In the genomic region with DNA sequence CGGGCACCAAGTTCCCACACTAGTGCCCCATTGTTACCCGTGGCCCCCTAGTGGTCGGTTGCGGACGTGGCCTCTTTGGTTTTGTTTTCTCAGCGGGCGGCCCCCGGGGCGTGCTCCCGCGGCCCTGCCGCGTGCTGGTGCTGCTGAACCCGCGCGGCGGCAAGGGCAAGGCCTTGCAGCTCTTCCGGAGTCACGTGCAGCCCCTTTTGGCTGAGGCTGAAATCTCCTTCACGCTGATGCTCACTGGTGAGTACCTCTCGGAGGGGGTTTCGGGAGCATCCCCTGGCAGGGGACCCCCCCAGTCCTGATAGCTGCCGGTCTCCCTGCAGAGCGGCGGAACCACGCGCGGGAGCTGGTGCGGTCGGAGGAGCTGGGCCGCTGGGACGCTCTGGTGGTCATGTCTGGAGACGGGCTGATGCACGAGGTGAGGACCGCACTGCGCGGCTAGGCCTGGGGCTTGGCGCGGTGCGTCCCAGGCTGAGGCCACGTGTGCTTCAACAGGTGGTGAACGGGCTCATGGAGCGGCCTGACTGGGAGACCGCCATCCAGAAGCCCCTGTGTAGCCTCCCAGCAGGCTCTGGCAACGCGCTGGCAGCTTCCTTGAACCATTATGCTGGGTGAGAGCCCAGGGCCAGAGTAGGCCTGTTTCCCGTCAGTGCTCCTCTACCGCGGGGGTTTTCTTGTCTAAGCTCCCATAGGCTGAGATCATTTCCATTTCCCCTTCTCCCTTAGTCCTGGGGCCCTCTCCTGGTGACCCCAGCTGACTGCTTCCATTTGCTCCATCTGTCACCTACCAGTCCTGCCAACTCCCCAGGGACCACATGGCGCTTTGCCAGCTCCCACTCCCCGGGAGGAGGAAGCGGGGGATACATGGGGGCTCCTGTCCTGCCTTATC, we compare ENCODE assay signal across 1 cellular context.
TF ChIP-seq lines count a peak whose summit lies in the region.

No MANE protein-coding gene starts in this region.

TF ChIP-seq in HepG2, 621 proteins besides CTCF, POLR2A, EP300 and RAD21 (continued from another document and continues in another):
- TF ChIP-seq, protein P1, sequence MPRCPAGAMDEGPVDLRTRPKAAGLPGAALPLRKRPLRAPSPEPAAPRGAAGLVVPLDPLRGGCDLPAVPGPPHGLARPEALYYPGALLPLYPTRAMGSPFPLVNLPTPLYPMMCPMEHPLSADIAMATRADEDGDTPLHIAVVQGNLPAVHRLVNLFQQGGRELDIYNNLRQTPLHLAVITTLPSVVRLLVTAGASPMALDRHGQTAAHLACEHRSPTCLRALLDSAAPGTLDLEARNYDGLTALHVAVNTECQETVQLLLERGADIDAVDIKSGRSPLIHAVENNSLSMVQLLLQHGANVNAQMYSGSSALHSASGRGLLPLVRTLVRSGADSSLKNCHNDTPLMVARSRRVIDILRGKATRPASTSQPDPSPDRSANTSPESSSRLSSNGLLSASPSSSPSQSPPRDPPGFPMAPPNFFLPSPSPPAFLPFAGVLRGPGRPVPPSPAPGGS (CRISPR knock-in tag; IDR thresholded peaks at IDR 0.05), result peak; percentile 99
- peak; percentile 91 for TF ChIP-seq EEA1 (CRISPR knock-in tag; IDR thresholded peaks at IDR 0.05; ENCODE audit: borderline replicate concordance)
- TF ChIP-seq, protein P2, sequence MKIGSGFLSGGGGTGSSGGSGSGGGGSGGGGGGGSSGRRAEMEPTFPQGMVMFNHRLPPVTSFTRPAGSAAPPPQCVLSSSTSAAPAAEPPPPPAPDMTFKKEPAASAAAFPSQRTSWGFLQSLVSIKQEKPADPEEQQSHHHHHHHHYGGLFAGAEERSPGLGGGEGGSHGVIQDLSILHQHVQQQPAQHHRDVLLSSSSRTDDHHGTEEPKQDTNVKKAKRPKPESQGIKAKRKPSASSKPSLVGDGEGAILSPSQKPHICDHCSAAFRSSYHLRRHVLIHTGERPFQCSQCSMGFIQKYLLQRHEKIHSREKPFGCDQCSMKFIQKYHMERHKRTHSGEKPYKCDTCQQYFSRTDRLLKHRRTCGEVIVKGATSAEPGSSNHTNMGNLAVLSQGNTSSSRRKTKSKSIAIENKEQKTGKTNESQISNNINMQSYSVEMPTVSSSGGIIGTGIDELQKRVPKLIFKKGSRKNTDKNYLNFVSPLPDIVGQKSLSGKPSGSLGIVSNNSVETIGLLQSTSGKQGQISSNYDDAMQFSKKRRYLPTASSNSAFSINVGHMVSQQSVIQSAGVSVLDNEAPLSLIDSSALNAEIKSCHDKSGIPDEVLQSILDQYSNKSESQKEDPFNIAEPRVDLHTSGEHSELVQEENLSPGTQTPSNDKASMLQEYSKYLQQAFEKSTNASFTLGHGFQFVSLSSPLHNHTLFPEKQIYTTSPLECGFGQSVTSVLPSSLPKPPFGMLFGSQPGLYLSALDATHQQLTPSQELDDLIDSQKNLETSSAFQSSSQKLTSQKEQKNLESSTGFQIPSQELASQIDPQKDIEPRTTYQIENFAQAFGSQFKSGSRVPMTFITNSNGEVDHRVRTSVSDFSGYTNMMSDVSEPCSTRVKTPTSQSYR (CRISPR knock-in tag; IDR thresholded peaks at IDR 0.05; ENCODE audit: borderline replicate concordance), result peak; percentile 57; the same call in 1 of the 2 replicates
- TF ChIP-seq, protein P3, sequence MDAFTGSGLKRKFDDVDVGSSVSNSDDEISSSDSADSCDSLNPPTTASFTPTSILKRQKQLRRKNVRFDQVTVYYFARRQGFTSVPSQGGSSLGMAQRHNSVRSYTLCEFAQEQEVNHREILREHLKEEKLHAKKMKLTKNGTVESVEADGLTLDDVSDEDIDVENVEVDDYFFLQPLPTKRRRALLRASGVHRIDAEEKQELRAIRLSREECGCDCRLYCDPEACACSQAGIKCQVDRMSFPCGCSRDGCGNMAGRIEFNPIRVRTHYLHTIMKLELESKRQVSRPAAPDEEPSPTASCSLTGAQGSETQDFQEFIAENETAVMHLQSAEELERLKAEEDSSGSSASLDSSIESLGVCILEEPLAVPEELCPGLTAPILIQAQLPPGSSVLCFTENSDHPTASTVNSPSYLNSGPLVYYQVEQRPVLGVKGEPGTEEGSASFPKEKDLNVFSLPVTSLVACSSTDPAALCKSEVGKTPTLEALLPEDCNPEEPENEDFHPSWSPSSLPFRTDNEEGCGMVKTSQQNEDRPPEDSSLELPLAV (CRISPR knock-in tag; conservative IDR thresholded peaks at IDR 0.05; ENCODE audit: low read depth), result peak; percentile 88; the same call in 1 of the 2 replicates
- TF ChIP-seq, protein P4, sequence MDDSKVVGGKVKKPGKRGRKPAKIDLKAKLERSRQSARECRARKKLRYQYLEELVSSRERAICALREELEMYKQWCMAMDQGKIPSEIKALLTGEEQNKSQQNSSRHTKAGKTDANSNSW (CRISPR knock-in tag; IDR thresholded peaks at IDR 0.05; ENCODE audit: borderline replicate concordance), result peak; percentile 98
- TF ChIP-seq GATA4 (IDR thresholded peaks at IDR 0.05; ENCODE audit: borderline replicate concordance, low read depth), result no peak
- no peak for TF ChIP-seq CBX2 (IDR thresholded peaks at IDR 0.05; ENCODE audit: low read depth, low read length)
- no peak for TF ChIP-seq CBX2 (CRISPR knock-in tag; IDR thresholded peaks at IDR 0.05; ENCODE audit: low read depth)
- TF ChIP-seq SP1 (IDR thresholded peaks at IDR 0.05), result no peak
- peak; percentile 61 for TF ChIP-seq SP1 (CRISPR knock-in tag; IDR thresholded peaks at IDR 0.05)
- TF ChIP-seq LCORL (IDR thresholded peaks at IDR 0.05), result no peak
- TF ChIP-seq LCORL (CRISPR knock-in tag; IDR thresholded peaks at IDR 0.05), result peak; percentile 91; the same call in 1 of the 2 replicates
- TF ChIP-seq, protein P5, sequence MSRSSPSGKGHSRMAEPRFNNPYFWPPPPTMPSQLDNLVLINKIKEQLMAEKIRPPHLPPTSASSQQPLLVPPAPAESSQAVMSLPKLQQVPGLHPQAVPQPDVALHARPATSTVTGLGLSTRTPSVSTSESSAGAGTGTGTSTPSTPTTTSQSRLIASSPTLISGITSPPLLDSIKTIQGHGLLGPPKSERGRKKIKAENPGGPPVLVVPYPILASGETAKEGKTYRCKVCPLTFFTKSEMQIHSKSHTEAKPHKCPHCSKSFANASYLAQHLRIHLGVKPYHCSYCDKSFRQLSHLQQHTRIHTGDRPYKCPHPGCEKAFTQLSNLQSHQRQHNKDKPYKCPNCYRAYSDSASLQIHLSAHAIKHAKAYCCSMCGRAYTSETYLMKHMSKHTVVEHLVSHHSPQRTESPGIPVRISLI (CRISPR knock-in tag; IDR thresholded peaks at IDR 0.05; ENCODE audit: borderline replicate concordance), result peak; percentile 65
- peak; percentile 98; the same call in 1 of the 2 replicates for TF ChIP-seq ZNF558 (CRISPR knock-in tag; IDR thresholded peaks at IDR 0.05; ENCODE audit: borderline replicate concordance)
- TF ChIP-seq, protein P6, sequence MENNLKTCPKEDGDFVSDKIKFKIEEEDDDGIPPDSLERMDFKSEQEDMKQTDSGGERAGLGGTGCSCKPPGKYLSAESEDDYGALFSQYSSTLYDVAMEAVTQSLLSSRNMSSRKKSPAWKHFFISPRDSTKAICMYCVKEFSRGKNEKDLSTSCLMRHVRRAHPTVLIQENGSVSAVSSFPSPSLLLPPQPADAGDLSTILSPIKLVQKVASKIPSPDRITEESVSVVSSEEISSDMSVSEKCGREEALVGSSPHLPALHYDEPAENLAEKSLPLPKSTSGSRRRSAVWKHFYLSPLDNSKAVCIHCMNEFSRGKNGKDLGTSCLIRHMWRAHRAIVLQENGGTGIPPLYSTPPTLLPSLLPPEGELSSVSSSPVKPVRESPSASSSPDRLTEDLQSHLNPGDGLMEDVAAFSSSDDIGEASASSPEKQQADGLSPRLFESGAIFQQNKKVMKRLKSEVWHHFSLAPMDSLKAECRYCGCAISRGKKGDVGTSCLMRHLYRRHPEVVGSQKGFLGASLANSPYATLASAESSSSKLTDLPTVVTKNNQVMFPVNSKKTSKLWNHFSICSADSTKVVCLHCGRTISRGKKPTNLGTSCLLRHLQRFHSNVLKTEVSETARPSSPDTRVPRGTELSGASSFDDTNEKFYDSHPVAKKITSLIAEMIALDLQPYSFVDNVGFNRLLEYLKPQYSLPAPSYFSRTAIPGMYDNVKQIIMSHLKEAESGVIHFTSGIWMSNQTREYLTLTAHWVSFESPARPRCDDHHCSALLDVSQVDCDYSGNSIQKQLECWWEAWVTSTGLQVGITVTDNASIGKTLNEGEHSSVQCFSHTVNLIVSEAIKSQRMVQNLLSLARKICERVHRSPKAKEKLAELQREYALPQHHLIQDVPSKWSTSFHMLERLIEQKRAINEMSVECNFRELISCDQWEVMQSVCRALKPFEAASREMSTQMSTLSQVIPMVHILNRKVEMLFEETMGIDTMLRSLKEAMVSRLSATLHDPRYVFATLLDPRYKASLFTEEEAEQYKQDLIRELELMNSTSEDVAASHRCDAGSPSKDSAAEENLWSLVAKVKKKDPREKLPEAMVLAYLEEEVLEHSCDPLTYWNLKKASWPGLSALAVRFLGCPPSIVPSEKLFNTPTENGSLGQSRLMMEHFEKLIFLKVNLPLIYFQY (CRISPR knock-in tag; IDR thresholded peaks at IDR 0.05; ENCODE audit: borderline replicate concordance), result peak; percentile 91
- peak; percentile 75 for TF ChIP-seq SSRP1 (CRISPR knock-in tag; IDR thresholded peaks at IDR 0.05)
- no peak for TF ChIP-seq MTF2 (CRISPR knock-in tag; IDR thresholded peaks at IDR 0.05; ENCODE audit: borderline replicate concordance)
- peak; percentile 97 for TF ChIP-seq ERF (CRISPR knock-in tag; IDR thresholded peaks at IDR 0.05)
- TF ChIP-seq, protein P7, sequence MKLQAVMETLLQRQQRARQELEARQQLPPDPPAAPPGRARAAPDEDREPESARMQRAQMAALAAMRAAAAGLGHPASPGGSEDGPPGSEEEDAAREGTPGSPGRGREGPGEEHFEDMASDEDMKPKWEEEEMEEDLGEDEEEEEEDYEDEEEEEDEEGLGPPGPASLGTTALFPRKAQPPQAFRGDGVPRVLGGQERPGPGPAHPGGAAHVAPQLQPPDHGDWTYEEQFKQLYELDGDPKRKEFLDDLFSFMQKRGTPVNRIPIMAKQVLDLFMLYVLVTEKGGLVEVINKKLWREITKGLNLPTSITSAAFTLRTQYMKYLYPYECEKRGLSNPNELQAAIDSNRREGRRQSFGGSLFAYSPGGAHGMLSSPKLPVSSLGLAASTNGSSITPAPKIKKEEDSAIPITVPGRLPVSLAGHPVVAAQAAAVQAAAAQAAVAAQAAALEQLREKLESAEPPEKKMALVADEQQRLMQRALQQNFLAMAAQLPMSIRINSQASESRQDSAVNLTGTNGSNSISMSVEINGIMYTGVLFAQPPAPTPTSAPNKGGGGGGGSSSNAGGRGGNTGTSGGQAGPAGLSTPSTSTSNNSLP (IDR thresholded peaks at IDR 0.05; ENCODE audit: low read depth, low read length), result no peak
- TF ChIP-seq SP2 (CRISPR knock-in tag; IDR thresholded peaks at IDR 0.05), result peak; percentile 45; the same call in 1 of the 2 replicates
- TF ChIP-seq, protein P8, sequence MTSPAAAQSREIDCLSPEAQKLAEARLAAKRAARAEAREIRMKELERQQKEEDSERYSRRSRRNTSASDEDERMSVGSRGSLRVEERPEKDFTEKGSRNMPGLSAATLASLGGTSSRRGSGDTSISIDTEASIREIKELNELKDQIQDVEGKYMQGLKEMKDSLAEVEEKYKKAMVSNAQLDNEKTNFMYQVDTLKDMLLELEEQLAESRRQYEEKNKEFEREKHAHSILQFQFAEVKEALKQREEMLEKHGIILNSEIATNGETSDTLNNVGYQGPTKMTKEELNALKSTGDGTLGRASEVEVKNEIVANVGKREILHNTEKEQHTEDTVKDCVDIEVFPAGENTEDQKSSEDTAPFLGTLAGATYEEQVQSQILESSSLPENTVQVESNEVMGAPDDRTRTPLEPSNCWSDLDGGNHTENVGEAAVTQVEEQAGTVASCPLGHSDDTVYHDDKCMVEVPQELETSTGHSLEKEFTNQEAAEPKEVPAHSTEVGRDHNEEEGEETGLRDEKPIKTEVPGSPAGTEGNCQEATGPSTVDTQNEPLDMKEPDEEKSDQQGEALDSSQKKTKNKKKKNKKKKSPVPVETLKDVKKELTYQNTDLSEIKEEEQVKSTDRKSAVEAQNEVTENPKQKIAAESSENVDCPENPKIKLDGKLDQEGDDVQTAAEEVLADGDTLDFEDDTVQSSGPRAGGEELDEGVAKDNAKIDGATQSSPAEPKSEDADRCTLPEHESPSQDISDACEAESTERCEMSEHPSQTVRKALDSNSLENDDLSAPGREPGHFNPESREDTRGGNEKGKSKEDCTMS (CRISPR knock-in tag; conservative IDR thresholded peaks at IDR 0.05), result no peak
- TF ChIP-seq SMAD9 (CRISPR knock-in tag; IDR thresholded peaks at IDR 0.05), result peak; percentile 99
- TF ChIP-seq SRF (IDR thresholded peaks at IDR 0.05; ENCODE audit: low read depth, low read length), result no peak
- TF ChIP-seq WIZ (CRISPR knock-in tag; IDR thresholded peaks at IDR 0.05), result peak; percentile 83; the same call in 1 of the 2 replicates
- no peak for TF ChIP-seq HNRNPH1 (optimal IDR thresholded peaks at IDR 0.05; ENCODE audit: low read depth, low read length)
- TF ChIP-seq, protein P9, sequence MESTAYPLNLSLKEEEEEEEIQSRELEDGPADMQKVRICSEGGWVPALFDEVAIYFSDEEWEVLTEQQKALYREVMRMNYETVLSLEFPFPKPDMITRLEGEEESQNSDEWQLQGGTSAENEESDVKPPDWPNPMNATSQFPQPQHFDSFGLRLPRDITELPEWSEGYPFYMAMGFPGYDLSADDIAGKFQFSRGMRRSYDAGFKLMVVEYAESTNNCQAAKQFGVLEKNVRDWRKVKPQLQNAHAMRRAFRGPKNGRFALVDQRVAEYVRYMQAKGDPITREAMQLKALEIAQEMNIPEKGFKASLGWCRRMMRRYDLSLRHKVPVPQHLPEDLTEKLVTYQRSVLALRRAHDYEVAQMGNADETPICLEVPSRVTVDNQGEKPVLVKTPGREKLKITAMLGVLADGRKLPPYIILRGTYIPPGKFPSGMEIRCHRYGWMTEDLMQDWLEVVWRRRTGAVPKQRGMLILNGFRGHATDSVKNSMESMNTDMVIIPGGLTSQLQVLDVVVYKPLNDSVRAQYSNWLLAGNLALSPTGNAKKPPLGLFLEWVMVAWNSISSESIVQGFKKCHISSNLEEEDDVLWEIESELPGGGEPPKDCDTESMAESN (CRISPR knock-in tag; conservative IDR thresholded peaks at IDR 0.05), result peak; percentile 94
- TF ChIP-seq ZNF232 (CRISPR knock-in tag; IDR thresholded peaks at IDR 0.05; ENCODE audit: borderline replicate concordance), result peak; percentile 99
- TF ChIP-seq EED (CRISPR knock-in tag; IDR thresholded peaks at IDR 0.05), result peak; percentile 18; the same call in 1 of the 2 replicates
- TF ChIP-seq, protein P10, sequence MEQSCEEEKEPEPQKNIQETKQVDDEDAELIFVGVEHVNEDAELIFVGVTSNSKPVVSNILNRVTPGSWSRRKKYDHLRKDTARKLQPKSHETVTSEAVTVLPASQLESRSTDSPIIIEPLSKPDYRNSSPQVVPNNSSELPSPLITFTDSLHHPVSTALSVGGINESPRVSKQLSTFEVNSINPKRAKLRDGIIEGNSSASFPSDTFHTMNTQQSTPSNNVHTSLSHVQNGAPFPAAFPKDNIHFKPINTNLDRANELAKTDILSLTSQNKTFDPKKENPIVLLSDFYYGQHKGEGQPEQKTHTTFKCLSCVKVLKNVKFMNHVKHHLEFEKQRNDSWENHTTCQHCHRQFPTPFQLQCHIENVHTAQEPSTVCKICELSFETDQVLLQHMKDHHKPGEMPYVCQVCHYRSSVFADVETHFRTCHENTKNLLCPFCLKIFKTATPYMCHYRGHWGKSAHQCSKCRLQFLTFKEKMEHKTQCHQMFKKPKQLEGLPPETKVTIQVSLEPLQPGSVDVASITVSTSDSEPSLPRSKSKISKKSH (CRISPR knock-in tag; IDR thresholded peaks at IDR 0.05; ENCODE audit: borderline replicate concordance), result peak; percentile 99; the same call in 1 of the 2 replicates
- TF ChIP-seq SRSF4 (IDR thresholded peaks at IDR 0.05; ENCODE audit: low read depth, low read length, poor library complexity, severe bottlenecking), result no peak
- TF ChIP-seq ZFX (CRISPR knock-in tag; IDR thresholded peaks at IDR 0.05; ENCODE audit: low read depth), result peak; percentile 95
- TF ChIP-seq ZNF230 (CRISPR knock-in tag; IDR thresholded peaks at IDR 0.05), result peak; percentile 99
- TF ChIP-seq JUND (CRISPR knock-in tag; IDR thresholded peaks at IDR 0.05), result no peak
- peak; percentile 97; the same call in 1 of the 2 replicates for TF ChIP-seq SP140L (CRISPR knock-in tag; IDR thresholded peaks at IDR 0.05; ENCODE audit: borderline replicate concordance)
- TF ChIP-seq TBL1XR1 (IDR thresholded peaks at IDR 0.05; ENCODE audit: borderline replicate concordance, low read length, partially characterized antibody), result peak; percentile 64
